16 cellular contexts compared by ENCODE assay signal in the genomic region with DNA sequence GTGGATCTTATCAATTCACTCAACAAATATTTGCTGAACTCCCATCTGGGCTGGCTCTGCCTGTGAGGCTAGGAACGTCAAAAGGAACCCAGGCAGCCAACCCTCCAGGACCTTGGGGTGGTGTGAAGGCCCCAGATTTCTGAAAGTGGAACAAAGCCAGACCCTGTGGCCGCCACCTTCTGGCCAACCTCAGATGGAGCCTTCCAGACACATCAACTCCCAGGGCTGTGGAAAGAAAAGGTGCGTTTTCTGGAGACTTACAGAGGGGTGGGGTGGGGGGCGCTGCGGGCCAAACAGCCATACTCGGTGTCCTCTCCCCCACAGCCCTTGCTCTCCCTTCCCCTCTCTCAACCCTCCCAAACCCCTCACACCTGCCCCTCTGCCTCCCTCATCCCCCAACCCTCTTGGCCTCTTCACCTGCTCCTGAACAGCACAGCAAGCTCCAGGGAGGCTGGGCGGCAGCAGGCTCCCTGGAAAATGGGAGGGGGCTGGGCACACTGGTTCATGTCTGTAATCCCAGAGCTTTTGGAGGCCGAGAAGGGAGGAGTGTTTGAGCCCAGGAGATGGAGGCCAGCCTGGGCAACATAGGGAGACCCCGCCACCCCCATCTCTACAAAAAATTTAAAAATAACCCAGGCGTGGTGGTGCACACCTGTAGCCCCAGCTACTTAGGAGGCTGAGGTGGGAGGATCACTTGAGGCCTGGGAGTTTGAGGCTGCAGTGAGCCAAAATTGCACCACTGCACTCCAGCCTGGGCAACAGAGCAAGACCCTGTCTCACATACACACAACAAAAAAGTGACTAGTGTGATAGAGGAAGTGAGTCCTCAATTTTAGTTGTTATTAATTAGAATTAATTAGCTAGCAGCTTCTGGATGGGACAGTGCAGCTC. TPM values are rescaled to one million over a fixed set of nuclear protein-coding genes. Genes with fewer than 3 reads are reported as not detected.
DNase-seq lines count a peak whose midpoint lies in the region; ATAC-seq and TF ChIP-seq lines count a peak whose summit lies in the region.
"Had no signal": no experiment of that assay in that cellular context is flagged by ENCODE, and none has a peak within 500 bp of the region (broad histone marks: within the 10 kb centered on the region; RNA-seq: fewer than 3 reads in every experiment).

No MANE protein-coding gene starts in this region.

- H3K27me3 Mint-ChIP-seq in CD4-positive, alpha-beta T cell, result no peaks in the 10 kb centered on the region
- H3K27me3 Mint-ChIP-seq in activated naive CD4-positive, alpha-beta T cell treated with anti-CD3 and anti-CD28 coated beads, Interleukin-2, amount 10 ng/mL, durations not matched to agents 7 days and 5 days, result peaks cover 30% of the 10 kb centered on the region
- H3K27me3 Mint-ChIP-seq: activated naive CD4-positive, alpha-beta T cell treated with anti-CD3 and anti-CD28 coated beads, Interleukin-2, amount 50 U/mL, for 24 hours had no signal

- no peaks in the 10 kb centered on the region for H3K36me3 Mint-ChIP-seq in CD4-positive, alpha-beta T cell (ENCODE audit: low read depth)
- no peaks in the 10 kb centered on the region for H3K36me3 Mint-ChIP-seq in activated naive CD4-positive, alpha-beta T cell treated with anti-CD3 and anti-CD28 coated beads, Interleukin-2, amount 10 ng/mL, durations not matched to agents 7 days and 5 days
- H3K36me3 Mint-ChIP-seq: activated naive CD4-positive, alpha-beta T cell treated with anti-CD3 and anti-CD28 coated beads, Interleukin-2, amount 50 U/mL, for 24 hours had no signal

- H3K36me3 ChIP-seq in SK-N-SH (replicated peaks in 1 of 2; ENCODE audit: control insufficient read depth in 1 of 2, insufficient read depth in 2 of 2, low read length in 1 of 2), result no peaks in the 10 kb centered on the region
- H3K36me3 ChIP-seq: prostate gland had no signal

- POLR2A ChIA-PET in SK-N-SH (lab: Yijun Ruan, JAX), result no interaction called here
- POLR2A ChIA-PET in CD4-positive, alpha-beta T cell (lab: Charles Lee), result interaction anchor here (1.2 to 2.3 kb wide), 6 partner anchors 24 to 79 kb away, joined by 3 to 12 read pairs (median 4); no protein-coding TSS in a partner anchor

- no peaks in the 10 kb centered on the region for H3K79me2 ChIP-seq in SK-N-SH (ENCODE audit: insufficient read depth)

- WGBS in SK-N-SH (ENCODE audit: low lambda C conversion rate), result 71% methylated on average over 9 of the region's 10 CpGs

- H3K27me3 ChIP-seq in SK-N-SH (ENCODE audit: insufficient read depth), result no peaks in the 10 kb centered on the region; the same call in 1 of the 2 replicates
- no peaks in the 10 kb centered on the region for H3K27me3 ChIP-seq in CD4-positive, alpha-beta T cell (ENCODE audit: control insufficient read depth, insufficient read depth, low read length)
- H3K27me3 ChIP-seq: testis had no signal

- CTCF ChIA-PET in SK-N-SH (lab: Yijun Ruan, JAX), result interaction anchor here (0.6 to 3.5 kb wide), 52 partner anchors 8 to 426 kb away, joined by 3 to 50 read pairs (median 5); partner anchors contain the start of genes PRRT1B and RAPGEF1
- CTCF ChIA-PET in CD4-positive, alpha-beta T cell (lab: Charles Lee), result interaction anchor here (0.6 to 2.9 kb wide), 17 partner anchors 12 to 225 kb away, joined by 3 to 38 read pairs (median 4); no protein-coding TSS in a partner anchor
- CTCF ChIA-PET in activated naive CD4-positive, alpha-beta T cell treated with anti-CD3 and anti-CD28 coated beads, Interleukin-2, amount 10 ng/mL, durations not matched to agents 7 days and 5 days (lab: Charles Lee), result interaction anchor here (0.5 to 3.1 kb wide), 30 partner anchors 8 to 407 kb away, joined by 3 to 24 read pairs (median 4); partner anchors contain the start of gene PRRT1B

- H3K9me3 Mint-ChIP-seq in CD4-positive, alpha-beta T cell, result no peaks in the 10 kb centered on the region
- H3K9me3 Mint-ChIP-seq in activated naive CD4-positive, alpha-beta T cell treated with anti-CD3 and anti-CD28 coated beads, Interleukin-2, amount 10 ng/mL, durations not matched to agents 7 days and 5 days, result peaks cover 3% of the 10 kb centered on the region
- H3K9me3 Mint-ChIP-seq: activated naive CD4-positive, alpha-beta T cell treated with anti-CD3 and anti-CD28 coated beads, Interleukin-2, amount 50 U/mL, for 24 hours had no signal

- no peaks in the 10 kb centered on the region for H3K9me2 ChIP-seq in SK-N-SH

- H3K9me3 ChIP-seq in SK-N-SH, result no peaks in the 10 kb centered on the region
- H3K9me3 ChIP-seq in CD4-positive, alpha-beta T cell (ENCODE audit: control insufficient read depth, low read length), result no peaks in the 10 kb centered on the region
- H3K9me3 ChIP-seq: prostate gland, testis had no signal

- no peak overlapping the region for H3K9ac ChIP-seq in SK-N-SH

- ATAC-seq in HG02840 (IDR thresholded peaks at IDR 0.05; ENCODE audit: low FRiP score, unreplicated experiment) (no peak), GM21619 (IDR thresholded peaks at IDR 0.05; ENCODE audit: unreplicated experiment) (no peak)
- ATAC-seq in CD4-positive, alpha-beta T cell (ENCODE audit: poor library complexity), result no peak

- no peak overlapping the region for H3K27ac ChIP-seq in SK-N-SH (ENCODE audit: low read depth in 2 of 2, low read length in 1 of 2)
- H3K27ac ChIP-seq in CD4-positive, alpha-beta T cell (ENCODE audit: low read depth, low read length), result no peak overlapping the region
- H3K27ac ChIP-seq: HL-60, testis had no signal

- no peaks in the 10 kb centered on the region for H4K20me1 ChIP-seq in SK-N-SH (ENCODE audit: insufficient read depth)

- H3F3A ChIP-seq in SK-N-SH (replicated peaks; ENCODE audit: insufficient read depth), result no peaks in the 10 kb centered on the region

- H3K4me1 ChIP-seq in SK-N-SH (ENCODE audit: control insufficient read depth in 1 of 2, insufficient read depth in 2 of 2, low read depth in 1 of 2, low read length in 1 of 2), result peaks cover 0 to 5% of the 10 kb centered on the region in 2 experiments; a peak in 1 of 4 replicates
- H3K4me1 ChIP-seq: prostate gland, testis had no signal

- peaks cover 9% of the 10 kb centered on the region for H3K4me1 Mint-ChIP-seq in CD4-positive, alpha-beta T cell (ENCODE audit: low read depth)
- H3K4me1 Mint-ChIP-seq in activated naive CD4-positive, alpha-beta T cell treated with anti-CD3 and anti-CD28 coated beads, Interleukin-2, amount 10 ng/mL, durations not matched to agents 7 days and 5 days, result peaks cover 14% of the 10 kb centered on the region

- H3K4me3 Mint-ChIP-seq in CD4-positive, alpha-beta T cell, result no peak overlapping the region
- H3K4me3 Mint-ChIP-seq in activated naive CD4-positive, alpha-beta T cell treated with anti-CD3 and anti-CD28 coated beads, Interleukin-2, amount 10 ng/mL, durations not matched to agents 7 days and 5 days, result no peak overlapping the region
- H3K4me3 Mint-ChIP-seq: activated naive CD4-positive, alpha-beta T cell treated with anti-CD3 and anti-CD28 coated beads, Interleukin-2, amount 50 U/mL, for 24 hours had no signal

- TF ChIP-seq RAD21 in SK-N-SH (IDR thresholded peaks at IDR 0.05; ENCODE audit: low read length), result no peak

- peak; percentile 23 for TF ChIP-seq CTCF in AG09309 (IDR thresholded peaks at IDR 0.05; ENCODE audit: control insufficient read depth, insufficient read depth, low read depth, low read length, missing control alignments)
- TF ChIP-seq CTCF in GM12875 (IDR thresholded peaks at IDR 0.05; ENCODE audit: borderline replicate concordance, insufficient read depth, low read depth, low read length), result peak; percentile 8; the same call in 1 of the 2 replicates
- peak; percentile 29; the same call in 1 of the 2 replicates for TF ChIP-seq CTCF in SK-N-SH (IDR thresholded peaks at IDR 0.05)
- no peak for TF ChIP-seq CTCF in CD4-positive, alpha-beta T cell (IDR thresholded peaks at IDR 0.05)

- no peak overlapping the region for H3K4me3 ChIP-seq in AG09309 (ENCODE audit: control insufficient read depth, low read depth, low read length)
- H3K4me3 ChIP-seq in GM12875 (ENCODE audit: low read depth, low read length), result no peak overlapping the region
- no peak overlapping the region for H3K4me3 ChIP-seq in SK-N-SH (ENCODE audit: low read depth in 2 of 2, low read length in 1 of 2)

- intact Hi-C loops in CD4-positive, alpha-beta T cell (cut with DNase I, micrococcal nuclease), result no loop called here

- no peak overlapping the region for H3K27ac Mint-ChIP-seq in CD4-positive, alpha-beta T cell
- no peak overlapping the region for H3K27ac Mint-ChIP-seq in activated naive CD4-positive, alpha-beta T cell treated with anti-CD3 and anti-CD28 coated beads, Interleukin-2, amount 10 ng/mL, durations not matched to agents 7 days and 5 days
- H3K27ac Mint-ChIP-seq: activated naive CD4-positive, alpha-beta T cell treated with anti-CD3 and anti-CD28 coated beads, Interleukin-2, amount 50 U/mL, for 24 hours; B cell had no signal

- TF ChIP-seq EP300 in SK-N-SH (IDR thresholded peaks at IDR 0.05; ENCODE audit: borderline replicate concordance in 1 of 2, low read depth in 1 of 2, low read length in 1 of 2), result no peak

- no peak overlapping the region for H3K4me2 ChIP-seq in SK-N-SH

- H2AFZ ChIP-seq in SK-N-SH (ENCODE audit: low read depth), result no peak overlapping the region; the same call in 1 of the 2 replicates

- DNase-seq in AG09309 (ENCODE audit: low read depth) (no peak), SK-N-SH (no peak), iPS-NIHi7 (ENCODE audit: extremely low spot score) (peak; percentile 38)
- no peak for DNase-seq in CD4-positive, alpha-beta T cell
- no peak for DNase-seq in activated naive CD4-positive, alpha-beta T cell treated with anti-CD3 and anti-CD28 coated beads, Interleukin-2, amount 10 ng/mL, durations not matched to agents 7 days and 5 days
- DNase-seq: activated CD8-positive, alpha-beta memory T cell treated with anti-CD3 and anti-CD28 coated beads, Interleukin-2, amount 50 U/mL, for 4 hours; central memory CD4-positive, alpha-beta T cell; SW 1271; testis had no signal

TF ChIP-seq in SK-N-SH, 30 proteins besides CTCF, POLR2A, EP300 and RAD21:
- TF ChIP-seq TCF12 (IDR thresholded peaks at IDR 0.05), result no peak
- peak; percentile 31; the same call in 1 of the 2 replicates for TF ChIP-seq NFIC (IDR thresholded peaks at IDR 0.05; ENCODE audit: borderline replicate concordance)

RNA-seq across cellular contexts. Expression of gene PRRC2B, which starts 45.0 kb away (rescaled TPM):
- 18.5 and 26.3 TPM in 2 replicates for polyA plus RNA-seq in SK-N-SH (2012; rRNA removed)
- polyA plus RNA-seq in SK-N-SH (2012; cell fraction: cytosol; rRNA removed), result 17.5 and 22.0 TPM in 2 replicates
- polyA plus RNA-seq in SK-N-SH (2012; cell fraction: nucleus; rRNA removed), result 84.2 and 122 TPM in 2 replicates
- total RNA-seq in CD4-positive, alpha-beta T cell, result 100 to 1,000 TPM; 256 to 268 TPM

RNA-seq across cellular contexts. Expression of gene PLPP7, which starts 59.4 kb away (rescaled TPM):
- polyA plus RNA-seq in SK-N-SH (2012; rRNA removed), result 8.6 and 8.8 TPM in 2 replicates
- polyA plus RNA-seq in SK-N-SH (2012; cell fraction: cytosol; rRNA removed), result 4.0 and 6.4 TPM in 2 replicates
- polyA plus RNA-seq in SK-N-SH (2012; cell fraction: nucleus; rRNA removed), result 8.9 and 10.5 TPM in 2 replicates
- under 1 TPM in 1 of 2 experiments, not detected in 1; 0.22 TPM for total RNA-seq in CD4-positive, alpha-beta T cell
